12 cellular contexts compared by ENCODE assay signal in genomic region chr1:17629460-17629859, GRCh38.
DNase-seq lines count a peak whose midpoint lies in the region; ATAC-seq, FAIRE-seq and TF ChIP-seq lines count a peak whose summit lies in the region.
"Had no signal": no experiment of that assay in that cellular context is flagged by ENCODE, and none has a peak within 500 bp of the region (broad histone marks: within the 10 kb centered on the region; RNA-seq: fewer than 3 reads in every experiment).

No MANE protein-coding gene starts in this region.

- H3K4me3 ChIP-seq in OCI-LY1 (ENCODE audit: low read depth, low read length, poor library complexity, severe bottlenecking) (no peak overlapping the region), foreskin fibroblast (ENCODE audit: low read depth in 1 of 2, low read length in 2 of 2) (no peak overlapping the region), gastrocnemius medialis (no peak overlapping the region)

- H3K4me1 ChIP-seq in OCI-LY1 (ENCODE audit: insufficient read depth, low read length, severe bottlenecking) (no peaks in the 10 kb centered on the region), gastrocnemius medialis (peaks cover 23 to 28% of the 10 kb centered on the region in 2 donors)

- ATAC-seq in gastrocnemius medialis (no peak), GM21737 (IDR thresholded peaks at IDR 0.05; ENCODE audit: unreplicated experiment) (no peak)

- no peak overlapping the region for H3K27ac ChIP-seq in OCI-LY1 (ENCODE audit: low read depth, low read length, poor library complexity, severe bottlenecking)
- peak overlapping the region; percentile 87 to 97 (median 92) for H3K27ac ChIP-seq in gastrocnemius medialis

- H3K9me3 ChIP-seq in OCI-LY1 (ENCODE audit: low read length) (no peaks in the 10 kb centered on the region), gastrocnemius medialis (no peaks in the 10 kb centered on the region)

- intact Hi-C loops in gastrocnemius medialis (cut with DNase I; ENCODE audit: low total_unique reads), result no loop called here

- no peaks in the 10 kb centered on the region for H3F3A ChIP-seq in OCI-LY1 (ENCODE audit: insufficient read depth, low read length)

- peak; percentile 11 for TF ChIP-seq CTCF in GM10266 (IDR thresholded peaks at IDR 0.05; ENCODE audit: control insufficient read depth, insufficient read depth, low read depth, missing control alignments)
- peak; percentile 30; the same call in 1 of the 2 replicates for TF ChIP-seq CTCF in OCI-LY1 (IDR thresholded peaks at IDR 0.05; ENCODE audit: low read length)
- TF ChIP-seq CTCF in foreskin fibroblast (IDR thresholded peaks at IDR 0.05; ENCODE audit: low read depth, low read length), result peak; percentile 21
- peak in 2 of 5 experiments; percentile 30 to 46 for TF ChIP-seq CTCF in gastrocnemius medialis (IDR thresholded peaks at IDR 0.05 in 4 of 5, conservative IDR thresholded peaks at IDR 0.05 in 1 of 5)

- FAIRE-seq in urothelium cell line (lab: Jason Lieb, UNC), result no peak
- FAIRE-seq: islet of Langerhans had no signal

- H3K9ac ChIP-seq in OCI-LY1 (ENCODE audit: low read length), result no peak overlapping the region

- no peak for DNase-seq in GM10266 (ENCODE audit: extremely low spot score)
- DNase-seq in foreskin fibroblast, result no peak
- DNase-seq in gastrocnemius medialis, result no peak
- DNase-seq in urothelium cell line (ENCODE audit: low spot score), result no peak
- no peak for DNase-seq in HCEC 1CT
- no peak for DNase-seq in ureter (ENCODE audit: low spot score)
- DNase-seq: activated CD4-positive, alpha-beta T cell treated with anti-CD3 and anti-CD28 coated beads, Interleukin-2, amount 50 U/mL, for 48 hours; OCI-M1; stimulated activated CD4-positive, alpha-beta T cell treated with anti-CD3 and anti-CD28 coated beads, Interleukin-1b, Interleukin-23, amount 100 ng/mL, for 48 hours had no signal

- in situ Hi-C loops in gastrocnemius medialis (cut with MboI; ENCODE audit: low sequenced_read_pairs in 4 of 4), result no loop called here

- no peaks in the 10 kb centered on the region; the same call in 1 of the 2 replicates for H3K27me3 ChIP-seq in OCI-LY1 (ENCODE audit: insufficient read depth, low read length)
- no peaks in the 10 kb centered on the region for H3K27me3 ChIP-seq in gastrocnemius medialis

- H3K79me2 ChIP-seq in OCI-LY1 (ENCODE audit: insufficient read depth, low read length), result no peaks in the 10 kb centered on the region

- no peaks in the 10 kb centered on the region for H4K20me1 ChIP-seq in OCI-LY1 (ENCODE audit: insufficient read depth, low read length)

- H2AFZ ChIP-seq in OCI-LY1 (ENCODE audit: low read length), result no peak overlapping the region

- no peak overlapping the region for H3K4me2 ChIP-seq in OCI-LY1 (ENCODE audit: low read length)

- no peak for TF ChIP-seq POLR2A in gastrocnemius medialis (IDR thresholded peaks at IDR 0.05)

- H3K36me3 ChIP-seq in OCI-LY1 (ENCODE audit: insufficient read depth, low read length), result no peaks in the 10 kb centered on the region
- peaks cover 0 to 63% of the 10 kb centered on the region in 2 donors for H3K36me3 ChIP-seq in gastrocnemius medialis

- no peaks in the 10 kb centered on the region for H3K9me2 ChIP-seq in OCI-LY1 (ENCODE audit: low read depth, low read length)
